Comparison of ENCODE assay signal across 32 cellular contexts in genomic region chr18:5075297-5075696, GRCh38.
DNase-seq lines count a peak whose midpoint lies in the region; ATAC-seq and TF ChIP-seq lines count a peak whose summit lies in the region.
"Had no signal": no experiment of that assay in that cellular context is flagged by ENCODE, and none has a peak within 500 bp of the region (broad histone marks: within the 10 kb centered on the region; RNA-seq: fewer than 3 reads in every experiment).

No MANE protein-coding gene starts in this region.

- CTCF ChIA-PET in PC-3 (lab: Charles Lee) = interaction anchor here (0.5 kb wide), 1 partner anchor 936 kb away, joined by 3 read pairs; no protein-coding TSS in a partner anchor

- no peaks in the 10 kb centered on the region for H3K9me3 ChIP-seq in PC-3 (ENCODE audit: low read length)
- no peaks in the 10 kb centered on the region for H3K9me3 ChIP-seq in mucosa of descending colon
- no peaks in the 10 kb centered on the region for H3K9me3 ChIP-seq in parathyroid adenoma (ENCODE audit: control insufficient read depth, low read length)
- H3K9me3 ChIP-seq: A549; BE2C; BLaER1; BLaER1 treated with 17β-estradiol and CSF1 and Interleukin-3, amounts not matched to agents 10 nM and 100 nM; Caco-2 had no signal

- DNase-seq in PC-3 = no peak
- no peak for DNase-seq in left colon
- DNase-seq in mucosa of descending colon = no peak
- no peak for DNase-seq in head of caudate nucleus
- no peak for DNase-seq in DMS53 (lab: John Stamatoyannopoulos, UW)
- DNase-seq: 8988T; ACHN; AML-193; BE2C; C1 segment of cervical spinal cord; Caco-2; Calu3; CD4-positive, alpha-beta memory T cell; CD4-positive, alpha-beta T cell; CD4-positive, CD25-positive, alpha-beta regulatory T cell; CD8-positive, alpha-beta memory T cell; CD8-positive, alpha-beta T cell; COR-L47; DMS 273 treated with DMSO at 0.1 percent for 48 hours; DMS153; DMS79; DMS79 treated with DMSO at 0.1 percent for 48 hours; DND-41; EL had no signal

- H3K9ac ChIP-seq in PC-3 (ENCODE audit: low read length) (no peak overlapping the region), parathyroid adenoma (no peak overlapping the region)
- H3K9ac ChIP-seq: BLaER1; BLaER1 treated with 17β-estradiol and CSF1 and Interleukin-3, amounts not matched to agents 10 nM and 100 nM had no signal

- H2AFZ ChIP-seq in PC-3 (ENCODE audit: low read length) (no peak overlapping the region), parathyroid adenoma (peak overlapping the region; percentile 6)

- no peaks in the 10 kb centered on the region for H3K36me3 ChIP-seq in PC-3 (ENCODE audit: low read depth, low read length)
- no peaks in the 10 kb centered on the region for H3K36me3 ChIP-seq in mucosa of descending colon (ENCODE audit: low read depth)
- H3K36me3 ChIP-seq in parathyroid adenoma (ENCODE audit: control insufficient read depth, insufficient read depth, low read length) = no peaks in the 10 kb centered on the region
- H3K36me3 ChIP-seq: BE2C; BLaER1; BLaER1 treated with 17β-estradiol and CSF1 and Interleukin-3, amounts not matched to agents 10 nM and 100 nM had no signal

- TF ChIP-seq CTCF in PC-3 (conservative IDR thresholded peaks at IDR 0.05; ENCODE audit: low read depth, low read length) (no peak), mucosa of descending colon (IDR thresholded peaks at IDR 0.05) (no peak), parathyroid adenoma (IDR thresholded peaks at IDR 0.05) (no peak)

- H3K79me2 ChIP-seq in PC-3 (ENCODE audit: low read length) = no peaks in the 10 kb centered on the region
- H3K79me2 ChIP-seq in parathyroid adenoma = no peaks in the 10 kb centered on the region

- H3K4me3 ChIP-seq in PC-3 (ENCODE audit: low read length) = no peak overlapping the region
- no peak overlapping the region for H3K4me3 ChIP-seq in mucosa of descending colon
- no peak overlapping the region for H3K4me3 ChIP-seq in parathyroid adenoma (ENCODE audit: low read depth, low read length)
- H3K4me3 ChIP-seq: A549; BLaER1; BLaER1 treated with 17β-estradiol and CSF1 and Interleukin-3, amounts not matched to agents 10 nM and 100 nM had no signal

- H3K4me1 ChIP-seq in PC-3 (ENCODE audit: insufficient read depth, low read length) (no peaks in the 10 kb centered on the region), mucosa of descending colon (ENCODE audit: low read depth) (no peaks in the 10 kb centered on the region), parathyroid adenoma (peaks cover 8% of the 10 kb centered on the region)
- H3K4me1 ChIP-seq: A549, BE2C, BLaER1, Caco-2 had no signal

- H3K27ac ChIP-seq in PC-3 (ENCODE audit: low read length) = no peak overlapping the region
- H3K27ac ChIP-seq in parathyroid adenoma = no peak overlapping the region
- H3K27ac ChIP-seq: 22Rv1; A549; BLaER1; BLaER1 treated with 17β-estradiol and CSF1 and Interleukin-3, amounts not matched to agents 10 nM and 100 nM; C4-2B had no signal

- no peaks in the 10 kb centered on the region for H3K27me3 ChIP-seq in PC-3 (ENCODE audit: low read length)
- no peaks in the 10 kb centered on the region for H3K27me3 ChIP-seq in parathyroid adenoma (ENCODE audit: control insufficient read depth, insufficient read depth, low read length)
- H3K27me3 ChIP-seq: BE2C; BLaER1; BLaER1 treated with 17β-estradiol and CSF1 and Interleukin-3, amounts not matched to agents 10 nM and 100 nM had no signal

- 0 out of 2 replicates have a peak, but pooled peaks have one; percentile 29 for ATAC-seq in PC-3
- peak; percentile 66 for ATAC-seq in left colon
- peak; percentile 59 for ATAC-seq in mucosa of descending colon
- ATAC-seq in HG02642 (IDR thresholded peaks at IDR 0.05; ENCODE audit: poor library complexity, unreplicated experiment) = no peak
- ATAC-seq in HG03521 (IDR thresholded peaks at IDR 0.05; ENCODE audit: unreplicated experiment) = no peak
- ATAC-seq: A549; CD8-positive, alpha-beta T cell had no signal

- POLR2A ChIA-PET in PC-3 (lab: Charles Lee; ENCODE audit: unreplicated experiment) = no interaction called here

- H3K4me2 ChIP-seq in PC-3 (ENCODE audit: low read length) = no peak overlapping the region
- no peak overlapping the region for H3K4me2 ChIP-seq in parathyroid adenoma (ENCODE audit: low read length)
- H3K4me2 ChIP-seq: A549; BLaER1; BLaER1 treated with 17β-estradiol and CSF1 and Interleukin-3, amounts not matched to agents 10 nM and 100 nM had no signal

- H3F3A ChIP-seq in PC-3 (ENCODE audit: low read length, unreplicated experiment) = no peaks in the 10 kb centered on the region

- intact Hi-C loops in PC-3 (cut with micrococcal nuclease) (loop anchor here (10.0 kb wide), 1 partner anchor 530 kb away; no protein-coding TSS in a partner anchor), left colon (cut with DNase I, micrococcal nuclease) (no loop called here), mucosa of descending colon (cut with DNase I, micrococcal nuclease) (no loop called here), head of caudate nucleus (cut with DNase I) (no loop called here)

- H3K9me2 ChIP-seq in PC-3 (replicated peaks; ENCODE audit: low read length) = no peaks in the 10 kb centered on the region

- H4K20me1 ChIP-seq in PC-3 (ENCODE audit: low read length) = no peaks in the 10 kb centered on the region
- H4K20me1 ChIP-seq: BLaER1; BLaER1 treated with 17β-estradiol and CSF1 and Interleukin-3, amounts not matched to agents 10 nM and 100 nM had no signal

- no TSS peak for BruUV-seq in PC-3 (replicated peaks; lab: Mats Ljungman, UMichigan)

Comparison
In these comparisons a context has a peak if more than half of its experiments do, and no peak if none do; other contexts are left out.
1. ATAC-seq: peak in PC-3 (single experiment), left colon (single experiment) and mucosa of descending colon (single experiment); none in HG02642 (single experiment) and HG03521 (single experiment).